Comparison of ENCODE assay signal across 9 cellular contexts in the genomic region with DNA sequence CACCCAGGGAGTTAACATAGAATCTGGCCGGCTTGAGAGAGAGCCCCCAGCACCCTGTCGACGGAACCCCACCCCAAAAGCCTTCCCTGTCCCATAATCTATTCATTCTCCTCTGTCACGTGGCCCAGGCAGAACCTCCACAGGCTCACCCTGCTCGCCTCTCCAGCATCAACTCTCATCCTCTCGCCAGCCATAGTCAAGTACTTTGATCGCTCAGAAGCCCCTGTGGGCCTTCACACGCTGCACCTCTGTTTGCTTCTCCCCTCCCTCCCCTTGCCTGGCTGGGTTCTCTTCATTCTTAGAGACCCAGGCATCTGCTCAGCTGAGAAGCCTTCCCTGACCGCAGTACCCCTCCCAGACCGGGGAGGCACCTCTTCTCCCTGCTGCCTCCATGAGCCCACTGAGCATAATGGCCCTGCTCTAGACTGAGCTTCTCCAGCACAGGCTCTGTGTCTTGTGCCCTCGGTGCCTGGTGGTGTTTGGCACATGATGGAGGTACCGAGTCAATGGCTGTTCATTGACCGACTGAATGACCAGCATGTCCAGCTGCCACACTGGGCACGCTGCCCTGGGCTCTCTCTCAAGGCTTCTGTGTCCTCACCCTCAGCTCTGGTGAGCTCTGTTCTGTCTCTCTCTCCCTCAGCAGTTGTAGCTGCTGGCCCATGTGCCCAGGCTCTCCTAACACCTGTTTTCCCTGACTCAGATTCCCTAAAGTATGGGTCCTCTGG. TPM values are rescaled to one million over a fixed set of nuclear protein-coding genes. Genes with fewer than 3 reads are reported as not detected.
DNase-seq lines count a peak whose midpoint lies in the region; ATAC-seq and TF ChIP-seq lines count a peak whose summit lies in the region.
"Had no signal": no experiment of that assay in that cellular context is flagged by ENCODE, and none has a peak within 500 bp of the region (broad histone marks: within the 10 kb centered on the region; RNA-seq: fewer than 3 reads in every experiment).

No MANE protein-coding gene starts in this region.

- H3K9me3 Mint-ChIP-seq in activated CD4-positive, alpha-beta T cell treated with anti-CD3 and anti-CD28 coated beads for 36 hours (ENCODE audit: low read depth), result no peaks in the 10 kb centered on the region
- no peaks in the 10 kb centered on the region for H3K9me3 Mint-ChIP-seq in chondrocyte (ENCODE audit: low read depth)

- peak overlapping the region; percentile 59 for H3K27ac Mint-ChIP-seq in activated CD4-positive, alpha-beta T cell treated with anti-CD3 and anti-CD28 coated beads for 36 hours
- peak overlapping the region; percentile 18 for H3K27ac Mint-ChIP-seq in chondrocyte (ENCODE audit: unreplicated experiment)

- ATAC-seq in activated CD4-positive, alpha-beta T cell treated with anti-CD3 and anti-CD28 coated beads for 36 hours, result no peak
- ATAC-seq in GM21619 (IDR thresholded peaks at IDR 0.05; ENCODE audit: unreplicated experiment), result no peak

- peak overlapping the region; percentile 71 to 81 for H3K27ac ChIP-seq in tibial artery

- H3K27me3 ChIP-seq in tibial artery, result no peaks in the 10 kb centered on the region

- no peak for DNase-seq in activated CD4-positive, alpha-beta T cell treated with anti-CD3 and anti-CD28 coated beads for 36 hours
- no peak for DNase-seq in activated CD4-positive, alpha-beta T cell treated with anti-CD3 and anti-CD28 coated beads for 4 hours
- DNase-seq in chondrocyte (ENCODE audit: low spot score) (no peak), myocyte (ENCODE audit: low read depth) (peak; percentile 78), tibial artery (no peak), SHP77 treated with DMSO at 0.1 percent for 48 hours (lab: John Stamatoyannopoulos, UW) (no peak), dermis blood vessel endothelial cell (no peak)
- DNase-seq: effector CD8-positive, alpha-beta T cell had no signal

- H3K36me3 ChIP-seq in tibial artery, result peaks cover 27 to 64% (median 50%) of the 10 kb centered on the region in 3 donors

- H3K4me3 ChIP-seq in tibial artery, result no peak overlapping the region

- no peak overlapping the region for H3K4me3 Mint-ChIP-seq in activated CD4-positive, alpha-beta T cell treated with anti-CD3 and anti-CD28 coated beads for 36 hours
- no peak overlapping the region for H3K4me3 Mint-ChIP-seq in chondrocyte (ENCODE audit: unreplicated experiment)

- POLR2A ChIA-PET in activated CD4-positive, alpha-beta T cell treated with anti-CD3 and anti-CD28 coated beads for 36 hours (lab: Charles Lee), result no interaction called here

- H3K27me3 Mint-ChIP-seq in activated CD4-positive, alpha-beta T cell treated with anti-CD3 and anti-CD28 coated beads for 36 hours, result no peaks in the 10 kb centered on the region
- no peaks in the 10 kb centered on the region for H3K27me3 Mint-ChIP-seq in chondrocyte (ENCODE audit: low read depth)

- CTCF ChIA-PET in activated CD4-positive, alpha-beta T cell treated with anti-CD3 and anti-CD28 coated beads for 36 hours (lab: Charles Lee), result no interaction called here

- peaks cover 46% of the 10 kb centered on the region for H3K4me1 Mint-ChIP-seq in activated CD4-positive, alpha-beta T cell treated with anti-CD3 and anti-CD28 coated beads for 36 hours
- peaks cover 18% of the 10 kb centered on the region for H3K4me1 Mint-ChIP-seq in chondrocyte (ENCODE audit: low read depth)

- no peak for TF ChIP-seq CTCF in chondrocyte (IDR thresholded peaks at IDR 0.05)
- no peak for TF ChIP-seq CTCF in tibial artery (IDR thresholded peaks at IDR 0.05)

- H3K9me3 ChIP-seq in tibial artery, result no peaks in the 10 kb centered on the region

- H3K4me1 ChIP-seq in tibial artery, result peaks cover 0 to 54% (median 41%) of the 10 kb centered on the region in 4 donors

- intact Hi-C loops in activated CD4-positive, alpha-beta T cell treated with anti-CD3 and anti-CD28 coated beads for 36 hours (cut with DNase I, micrococcal nuclease), result no loop called here
- intact Hi-C loops in tibial artery (cut with DNase I; ENCODE audit: low total_unique reads), result loop anchor here (10.0 kb wide), 1 partner anchor 401 kb away; the partner anchor contains the start of gene OSER1

- peaks cover 27% of the 10 kb centered on the region for H3K36me3 Mint-ChIP-seq in activated CD4-positive, alpha-beta T cell treated with anti-CD3 and anti-CD28 coated beads for 36 hours (ENCODE audit: low read depth)
- H3K36me3 Mint-ChIP-seq in chondrocyte (ENCODE audit: low read depth), result peaks cover 24% of the 10 kb centered on the region

RNA-seq across cellular contexts. Expression of gene PKIG, which starts 33.7 kb away (rescaled TPM):
- 1 to 10 TPM; 4.5 to 4.6 TPM for total RNA-seq in activated CD4-positive, alpha-beta T cell treated with anti-CD3 and anti-CD28 coated beads for 36 hours
- 20.3 to 29.3 TPM (median 26.1 TPM) in 3 replicates for total RNA-seq in chondrocyte
- 46.8 and 51.9 TPM in 2 replicates for total RNA-seq in myocyte
- polyA plus RNA-seq in myocyte (2012), result 32.7 TPM
- total RNA-seq in dermis blood vessel endothelial cell, result 177 and 275 TPM in 2 replicates

RNA-seq across cellular contexts. Expression of gene ADA, which starts 35.5 kb away (rescaled TPM):
- total RNA-seq in activated CD4-positive, alpha-beta T cell treated with anti-CD3 and anti-CD28 coated beads for 36 hours, result 10 to 100 TPM; 33.8 to 37.8 TPM
- total RNA-seq in chondrocyte (10.6 to 12.1 TPM (median 11.4 TPM) in 3 replicates), myocyte (1.4 and 3.8 TPM in 2 replicates), dermis blood vessel endothelial cell (15.3 and 19.1 TPM in 2 replicates)
- polyA plus RNA-seq in myocyte (2012), result 3.5 TPM
